ENCODE assay signal across 3 cellular contexts in the genomic region with DNA sequence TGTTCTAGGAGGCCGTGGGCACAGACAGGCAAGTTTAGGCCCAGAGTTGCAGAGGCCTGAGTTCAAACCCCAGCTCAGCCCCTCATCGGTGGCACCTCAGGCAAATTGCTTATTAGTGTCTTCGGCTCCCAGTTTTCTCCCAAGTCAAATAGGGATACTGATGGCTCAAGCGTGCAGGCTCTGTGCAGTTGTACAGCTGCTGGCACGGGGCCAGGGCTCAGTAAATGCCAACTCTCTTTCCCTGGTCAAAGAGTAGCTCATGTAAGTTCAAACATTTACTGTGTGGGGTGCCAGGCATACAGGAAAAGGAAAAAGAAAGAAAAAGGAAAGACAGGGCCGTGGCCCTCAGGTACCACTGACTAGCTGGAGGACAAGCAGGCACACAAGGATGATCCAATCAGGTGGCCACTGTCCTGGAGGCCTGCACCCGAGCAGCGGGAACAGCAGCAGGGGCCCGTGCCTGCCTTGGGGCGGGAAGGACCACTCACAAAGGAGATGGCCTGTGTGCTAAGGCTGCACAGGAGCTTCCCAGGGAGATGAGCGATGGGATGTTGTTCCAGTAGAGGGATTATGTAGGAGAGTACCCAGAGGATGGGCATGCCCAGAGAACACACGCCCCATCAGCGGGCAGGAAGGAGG.
TF ChIP-seq lines count a peak whose summit lies in the region.

No MANE protein-coding gene starts in this region.

TF ChIP-seq in liver, 16 proteins besides CTCF, POLR2A, EP300 and RAD21 (continued from another document):
- TF ChIP-seq YY1 (IDR thresholded peaks at IDR 0.05) (peak; percentile 14), RXRA (IDR thresholded peaks at IDR 0.05) (peak; percentile 76 to 87), HNF4G (IDR thresholded peaks at IDR 0.05) (peak; percentile 3), FOXA1 (IDR thresholded peaks at IDR 0.05) (no peak), HNF4A (conservative IDR thresholded peaks at IDR 0.05) (peak; percentile 73), JUND (IDR thresholded peaks at IDR 0.05) (peak in 1 of 2 donors; percentile 73), FOXA2 (IDR thresholded peaks at IDR 0.05) (no peak), EGR1 (IDR thresholded peaks at IDR 0.05; ENCODE audit: low read depth in 2 of 2) (peak in 1 of 2 donors; percentile 68)
- TF ChIP-seq, protein P1, sequence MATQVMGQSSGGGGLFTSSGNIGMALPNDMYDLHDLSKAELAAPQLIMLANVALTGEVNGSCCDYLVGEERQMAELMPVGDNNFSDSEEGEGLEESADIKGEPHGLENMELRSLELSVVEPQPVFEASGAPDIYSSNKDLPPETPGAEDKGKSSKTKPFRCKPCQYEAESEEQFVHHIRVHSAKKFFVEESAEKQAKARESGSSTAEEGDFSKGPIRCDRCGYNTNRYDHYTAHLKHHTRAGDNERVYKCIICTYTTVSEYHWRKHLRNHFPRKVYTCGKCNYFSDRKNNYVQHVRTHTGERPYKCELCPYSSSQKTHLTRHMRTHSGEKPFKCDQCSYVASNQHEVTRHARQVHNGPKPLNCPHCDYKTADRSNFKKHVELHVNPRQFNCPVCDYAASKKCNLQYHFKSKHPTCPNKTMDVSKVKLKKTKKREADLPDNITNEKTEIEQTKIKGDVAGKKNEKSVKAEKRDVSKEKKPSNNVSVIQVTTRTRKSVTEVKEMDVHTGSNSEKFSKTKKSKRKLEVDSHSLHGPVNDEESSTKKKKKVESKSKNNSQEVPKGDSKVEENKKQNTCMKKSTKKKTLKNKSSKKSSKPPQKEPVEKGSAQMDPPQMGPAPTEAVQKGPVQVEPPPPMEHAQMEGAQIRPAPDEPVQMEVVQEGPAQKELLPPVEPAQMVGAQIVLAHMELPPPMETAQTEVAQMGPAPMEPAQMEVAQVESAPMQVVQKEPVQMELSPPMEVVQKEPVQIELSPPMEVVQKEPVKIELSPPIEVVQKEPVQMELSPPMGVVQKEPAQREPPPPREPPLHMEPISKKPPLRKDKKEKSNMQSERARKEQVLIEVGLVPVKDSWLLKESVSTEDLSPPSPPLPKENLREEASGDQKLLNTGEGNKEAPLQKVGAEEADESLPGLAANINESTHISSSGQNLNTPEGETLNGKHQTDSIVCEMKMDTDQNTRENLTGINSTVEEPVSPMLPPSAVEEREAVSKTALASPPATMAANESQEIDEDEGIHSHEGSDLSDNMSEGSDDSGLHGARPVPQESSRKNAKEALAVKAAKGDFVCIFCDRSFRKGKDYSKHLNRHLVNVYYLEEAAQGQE (IDR thresholded peaks at IDR 0.05), result no peak
- TF ChIP-seq, protein P2, sequence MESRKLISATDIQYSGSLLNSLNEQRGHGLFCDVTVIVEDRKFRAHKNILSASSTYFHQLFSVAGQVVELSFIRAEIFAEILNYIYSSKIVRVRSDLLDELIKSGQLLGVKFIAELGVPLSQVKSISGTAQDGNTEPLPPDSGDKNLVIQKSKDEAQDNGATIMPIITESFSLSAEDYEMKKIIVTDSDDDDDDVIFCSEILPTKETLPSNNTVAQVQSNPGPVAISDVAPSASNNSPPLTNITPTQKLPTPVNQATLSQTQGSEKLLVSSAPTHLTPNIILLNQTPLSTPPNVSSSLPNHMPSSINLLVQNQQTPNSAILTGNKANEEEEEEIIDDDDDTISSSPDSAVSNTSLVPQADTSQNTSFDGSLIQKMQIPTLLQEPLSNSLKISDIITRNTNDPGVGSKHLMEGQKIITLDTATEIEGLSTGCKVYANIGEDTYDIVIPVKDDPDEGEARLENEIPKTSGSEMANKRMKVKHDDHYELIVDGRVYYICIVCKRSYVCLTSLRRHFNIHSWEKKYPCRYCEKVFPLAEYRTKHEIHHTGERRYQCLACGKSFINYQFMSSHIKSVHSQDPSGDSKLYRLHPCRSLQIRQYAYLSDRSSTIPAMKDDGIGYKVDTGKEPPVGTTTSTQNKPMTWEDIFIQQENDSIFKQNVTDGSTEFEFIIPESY (IDR thresholded peaks at IDR 0.05), result no peak
- TF ChIP-seq, protein P3, sequence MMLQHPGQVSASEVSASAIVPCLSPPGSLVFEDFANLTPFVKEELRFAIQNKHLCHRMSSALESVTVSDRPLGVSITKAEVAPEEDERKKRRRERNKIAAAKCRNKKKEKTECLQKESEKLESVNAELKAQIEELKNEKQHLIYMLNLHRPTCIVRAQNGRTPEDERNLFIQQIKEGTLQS (IDR thresholded peaks at IDR 0.05), result no peak
- TF ChIP-seq, protein P4, sequence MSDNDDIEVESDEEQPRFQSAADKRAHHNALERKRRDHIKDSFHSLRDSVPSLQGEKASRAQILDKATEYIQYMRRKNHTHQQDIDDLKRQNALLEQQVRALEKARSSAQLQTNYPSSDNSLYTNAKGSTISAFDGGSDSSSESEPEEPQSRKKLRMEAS (IDR thresholded peaks at IDR 0.05), result peak; percentile 91

TF ChIP-seq in HepG2, 621 proteins besides CTCF, POLR2A, EP300 and RAD21 (continued from another document and continues in another):
- no peak for TF ChIP-seq RCOR2 (CRISPR knock-in tag; IDR thresholded peaks at IDR 0.05)
- TF ChIP-seq, protein P5, sequence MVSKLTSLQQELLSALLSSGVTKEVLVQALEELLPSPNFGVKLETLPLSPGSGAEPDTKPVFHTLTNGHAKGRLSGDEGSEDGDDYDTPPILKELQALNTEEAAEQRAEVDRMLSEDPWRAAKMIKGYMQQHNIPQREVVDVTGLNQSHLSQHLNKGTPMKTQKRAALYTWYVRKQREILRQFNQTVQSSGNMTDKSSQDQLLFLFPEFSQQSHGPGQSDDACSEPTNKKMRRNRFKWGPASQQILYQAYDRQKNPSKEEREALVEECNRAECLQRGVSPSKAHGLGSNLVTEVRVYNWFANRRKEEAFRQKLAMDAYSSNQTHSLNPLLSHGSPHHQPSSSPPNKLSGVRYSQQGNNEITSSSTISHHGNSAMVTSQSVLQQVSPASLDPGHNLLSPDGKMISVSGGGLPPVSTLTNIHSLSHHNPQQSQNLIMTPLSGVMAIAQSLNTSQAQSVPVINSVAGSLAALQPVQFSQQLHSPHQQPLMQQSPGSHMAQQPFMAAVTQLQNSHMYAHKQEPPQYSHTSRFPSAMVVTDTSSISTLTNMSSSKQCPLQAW (CRISPR knock-in tag; IDR thresholded peaks at IDR 0.05), result no peak
- TF ChIP-seq ZNF296 (CRISPR knock-in tag; conservative IDR thresholded peaks at IDR 0.05), result no peak
- no peak for TF ChIP-seq KDM2A (CRISPR knock-in tag; IDR thresholded peaks at IDR 0.05; ENCODE audit: borderline replicate concordance, low read depth)
- TF ChIP-seq XBP1 (CRISPR knock-in tag; IDR thresholded peaks at IDR 0.05), result no peak
- no peak for TF ChIP-seq ZNF749 (CRISPR knock-in tag; IDR thresholded peaks at IDR 0.05; ENCODE audit: borderline replicate concordance)
- TF ChIP-seq NFE2L1 (CRISPR knock-in tag; IDR thresholded peaks at IDR 0.05; ENCODE audit: borderline replicate concordance), result no peak
- TF ChIP-seq, protein P6, sequence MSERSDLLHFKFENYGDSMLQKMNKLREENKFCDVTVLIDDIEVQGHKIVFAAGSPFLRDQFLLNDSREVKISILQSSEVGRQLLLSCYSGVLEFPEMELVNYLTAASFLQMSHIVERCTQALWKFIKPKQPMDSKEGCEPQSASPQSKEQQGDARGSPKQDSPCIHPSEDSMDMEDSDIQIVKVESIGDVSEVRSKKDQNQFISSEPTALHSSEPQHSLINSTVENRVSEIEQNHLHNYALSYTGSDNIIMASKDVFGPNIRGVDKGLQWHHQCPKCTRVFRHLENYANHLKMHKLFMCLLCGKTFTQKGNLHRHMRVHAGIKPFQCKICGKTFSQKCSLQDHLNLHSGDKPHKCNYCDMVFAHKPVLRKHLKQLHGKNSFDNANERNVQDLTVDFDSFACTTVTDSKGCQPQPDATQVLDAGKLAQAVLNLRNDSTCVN (CRISPR knock-in tag; IDR thresholded peaks at IDR 0.05; ENCODE audit: borderline replicate concordance), result no peak
- TF ChIP-seq ZKSCAN1 (IDR thresholded peaks at IDR 0.05; ENCODE audit: low read length), result no peak
- no peak for TF ChIP-seq ZNF205 (CRISPR knock-in tag; IDR thresholded peaks at IDR 0.05)
- no peak for TF ChIP-seq KLF6 (CRISPR knock-in tag; IDR thresholded peaks at IDR 0.05)
- TF ChIP-seq, protein P7, sequence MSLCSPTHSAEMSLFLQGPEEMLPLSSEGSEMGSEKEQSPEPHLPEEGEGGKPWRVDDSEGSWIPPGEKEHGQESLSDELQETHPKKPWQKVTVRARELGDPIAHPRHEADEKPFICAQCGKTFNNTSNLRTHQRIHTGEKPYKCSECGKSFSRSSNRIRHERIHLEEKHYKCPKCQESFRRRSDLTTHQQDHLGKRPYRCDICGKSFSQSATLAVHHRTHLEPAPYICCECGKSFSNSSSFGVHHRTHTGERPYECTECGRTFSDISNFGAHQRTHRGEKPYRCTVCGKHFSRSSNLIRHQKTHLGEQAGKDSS (CRISPR knock-in tag; IDR thresholded peaks at IDR 0.05; ENCODE audit: borderline replicate concordance, low read depth), result no peak
- TF ChIP-seq, protein P8, sequence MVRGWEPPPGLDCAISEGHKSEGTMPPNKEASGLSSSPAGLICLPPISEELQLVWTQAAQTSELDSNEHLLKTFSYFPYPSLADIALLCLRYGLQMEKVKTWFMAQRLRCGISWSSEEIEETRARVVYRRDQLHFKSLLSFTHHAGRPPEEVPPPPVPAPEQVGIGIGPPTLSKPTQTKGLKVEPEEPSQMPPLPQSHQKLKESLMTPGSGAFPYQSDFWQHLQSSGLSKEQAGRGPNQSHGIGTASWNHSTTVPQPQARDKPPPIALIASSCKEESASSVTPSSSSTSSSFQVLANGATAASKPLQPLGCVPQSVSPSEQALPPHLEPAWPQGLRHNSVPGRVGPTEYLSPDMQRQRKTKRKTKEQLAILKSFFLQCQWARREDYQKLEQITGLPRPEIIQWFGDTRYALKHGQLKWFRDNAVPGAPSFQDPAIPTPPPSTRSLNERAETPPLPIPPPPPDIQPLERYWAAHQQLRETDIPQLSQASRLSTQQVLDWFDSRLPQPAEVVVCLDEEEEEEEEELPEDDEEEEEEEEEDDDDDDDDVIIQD (CRISPR knock-in tag; IDR thresholded peaks at IDR 0.05; ENCODE audit: low read depth), result no peak

TF ChIP-seq in endothelial cell of umbilical vein, 7 proteins besides CTCF, POLR2A, EP300 and RAD21 (continued from another document):
- TF ChIP-seq, protein P4 (IDR thresholded peaks at IDR 0.05; ENCODE audit: insufficient read depth, insufficient read length), result no peak
